ENCODE assay signal across 29 cellular contexts in the genomic region with DNA sequence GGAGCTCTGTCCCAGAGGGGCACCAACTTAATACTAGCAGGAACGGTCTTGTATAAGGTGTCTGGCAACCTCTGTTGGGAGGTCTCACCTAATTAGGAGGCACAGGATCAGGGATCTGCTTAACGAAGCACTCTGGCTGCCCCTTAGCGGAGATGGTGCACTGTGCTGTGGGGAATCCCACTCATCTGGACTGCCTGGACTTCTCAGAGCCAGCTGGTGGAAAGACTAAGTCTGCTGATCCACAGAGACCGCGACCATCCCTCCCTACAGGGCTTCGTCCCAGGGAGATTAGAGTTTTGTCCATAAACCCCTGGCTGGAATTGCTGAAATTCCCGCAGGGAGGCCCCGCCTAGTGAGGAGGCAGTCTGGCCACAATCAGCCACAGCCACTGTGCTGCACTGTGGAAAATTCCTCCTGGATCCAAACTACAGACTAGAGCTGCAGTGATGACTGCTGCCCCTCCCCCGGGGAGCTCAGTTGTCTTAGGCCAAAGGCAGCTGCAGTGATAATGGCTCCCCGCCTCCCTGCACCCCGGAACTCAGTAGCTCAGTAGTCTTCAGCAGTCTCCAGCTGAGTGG. TPM values are rescaled to one million over a fixed set of nuclear protein-coding genes. Genes with fewer than 3 reads are reported as not detected.
DNase-seq lines count a peak whose midpoint lies in the region; ATAC-seq, FAIRE-seq and TF ChIP-seq lines count a peak whose summit lies in the region.
"Had no signal": no experiment of that assay in that cellular context is flagged by ENCODE, and none has a peak within 500 bp of the region (broad histone marks: within the 10 kb centered on the region; RNA-seq: fewer than 3 reads in every experiment).

No MANE protein-coding gene starts in this region.

- no peak for TF ChIP-seq RAD21 in K562 (CRISPR knock-in tag; conservative IDR thresholded peaks at IDR 0.05 in 1 of 2, IDR thresholded peaks at IDR 0.05 in 1 of 2)

- no peak overlapping the region for H3K27ac ChIP-seq in cardiac muscle cell
- H3K27ac ChIP-seq in left ventricle myocardium inferior (replicated peaks): no peak overlapping the region
- H3K27ac ChIP-seq in K562 (ENCODE audit: extremely low read depth, low read depth, low read length): no peak overlapping the region
- H3K27ac ChIP-seq in smooth muscle cell (ENCODE audit: low read depth): peak overlapping the region; percentile 48
- H3K27ac ChIP-seq in OCI-LY7 (ENCODE audit: low read depth, low read length, poor library complexity, severe bottlenecking): no peak overlapping the region
- H3K27ac ChIP-seq: esophagus squamous epithelium, KMS-11, stomach, vagina had no signal

- POLR2A ChIA-PET in K562 (lab: Yijun Ruan, JAX) (interaction anchor here (0.9 to 1.1 kb wide), 3 partner anchors 9 to 12 kb away, joined by 3 to 4 read pairs (median 3); no protein-coding TSS in a partner anchor), OCI-LY7 (lab: Charles Lee) (no interaction called here)
- POLR2A ChIA-PET in activated CD4-positive, alpha-beta T cell treated with anti-CD3 and anti-CD28 coated beads for 36 hours (lab: Charles Lee): no interaction called here

- DNase-seq in cardiac muscle cell (ENCODE audit: low read depth in 1 of 2, low spot score in 1 of 2) (peak; percentile 7 to 55), left ventricle myocardium inferior (no peak), K562 (ENCODE audit: extremely low read depth in 1 of 4, low spot score in 3 of 4) (peak in 1 of 4 experiments; percentile 42), islet precursor cell (peak; percentile 92), smooth muscle cell (lab: John Stamatoyannopoulos, UW; ENCODE audit: unreplicated experiment) (peak; percentile 21), OCI-LY7 (ENCODE audit: low spot score) (no peak), HCEC 1CT (no peak)
- no peak for DNase-seq in activated CD4-positive, alpha-beta T cell treated with anti-CD3 and anti-CD28 coated beads for 36 hours
- DNase-seq: activated CD4-positive, CD25-positive, alpha-beta regulatory T cell; activated CD8-positive, alpha-beta memory T cell treated with anti-CD3 and anti-CD28 coated beads, Interleukin-2, amount 10 ng/mL, durations not matched to agents 7 days and 5 days; activated T-cell treated with anti-CD3 and anti-CD28 coated beads, Interleukin-2, amount 50 U/mL, for 4 hours; Calu3; DMS79 treated with DMSO at 0.1 percent for 48 hours; esophagus squamous epithelium; hippocampal formation; immature natural killer cell; left colon; NCI-H1417; NCI-H2029 treated with DMSO at 0.1 percent for 48 hours; NCI-H2227 treated with DMSO at 0.1 percent for 48 hours; posterior cingulate gyrus; right cardiac atrium; stimulated activated CD8-positive, alpha-beta memory T cell treated with anti-CD3 and anti-CD28 coated beads, Interleukin-4, amount 100 ng/mL, for 48 hours; stomach had no signal

- CTCF ChIA-PET in K562 (lab: Yijun Ruan, JAX; ENCODE audit: low intra/inter-chr PET ratio) (no interaction called here), OCI-LY7 (lab: Charles Lee; ENCODE audit: unreplicated experiment) (no interaction called here)
- CTCF ChIA-PET in activated CD4-positive, alpha-beta T cell treated with anti-CD3 and anti-CD28 coated beads for 36 hours (lab: Charles Lee): interaction anchor here (1.0 kb wide), 1 partner anchor 9 kb away, joined by 3 read pairs; no protein-coding TSS in a partner anchor

- H3K9me3 ChIP-seq in cardiac muscle cell (ENCODE audit: low read depth) (no peaks in the 10 kb centered on the region), left ventricle myocardium inferior (replicated peaks) (peaks cover 10% of the 10 kb centered on the region), K562 (replicated peaks; ENCODE audit: control insufficient read depth, insufficient read depth, low read depth, low read length) (no peaks in the 10 kb centered on the region), smooth muscle cell (replicated peaks; ENCODE audit: low read depth) (peaks cover 3% of the 10 kb centered on the region), OCI-LY7 (ENCODE audit: low read length) (no peaks in the 10 kb centered on the region)
- H3K9me3 ChIP-seq: esophagus squamous epithelium, vagina had no signal

- BruUV-seq in K562 (replicated peaks; lab: Mats Ljungman, UMichigan) (no TSS peak), OCI-LY7 (replicated peaks; lab: Mats Ljungman, UMichigan) (no TSS peak)

- H3K36me3 ChIP-seq in cardiac muscle cell (no peaks in the 10 kb centered on the region), left ventricle myocardium inferior (no peaks in the 10 kb centered on the region), K562 (ENCODE audit: control insufficient read depth, insufficient read depth, low read length) (no peaks in the 10 kb centered on the region), smooth muscle cell (ENCODE audit: low read depth) (no peaks in the 10 kb centered on the region), OCI-LY7 (ENCODE audit: insufficient read depth, low read length) (no peaks in the 10 kb centered on the region)
- H3K36me3 ChIP-seq: esophagus squamous epithelium, stomach, vagina had no signal

- no peaks in the 10 kb centered on the region for H3K9me1 ChIP-seq in K562 (ENCODE audit: control insufficient read depth, insufficient read depth, low read length)

- no peak overlapping the region for H3K4me3 Mint-ChIP-seq in activated CD4-positive, alpha-beta T cell treated with anti-CD3 and anti-CD28 coated beads for 36 hours
- H3K4me3 Mint-ChIP-seq: activated CD8-positive, alpha-beta memory T cell treated with anti-CD3 and anti-CD28 coated beads, Interleukin-2, amount 10 ng/mL, durations not matched to agents 7 days and 5 days; activated T-cell treated with anti-CD3 and anti-CD28 coated beads, Interleukin-2, amount 50 U/mL, for 4 hours; immature natural killer cell had no signal

- H3K27me3 ChIP-seq in cardiac muscle cell (no peaks in the 10 kb centered on the region), left ventricle myocardium inferior (ENCODE audit: low read depth) (peaks cover 11% of the 10 kb centered on the region), K562 (ENCODE audit: control insufficient read depth in 2 of 2, insufficient read depth in 2 of 2, low read length in 2 of 2) (peaks cover 0 to 2% of the 10 kb centered on the region in 2 experiments; a peak in 1 of 5 replicates), smooth muscle cell (ENCODE audit: low read depth) (no peaks in the 10 kb centered on the region)
- H3K27me3 ChIP-seq: esophagus squamous epithelium, stomach, vagina had no signal

- TF ChIP-seq CTCF in cardiac muscle cell (IDR thresholded peaks at IDR 0.05; ENCODE audit: low read depth, low read length) (no peak), left ventricle myocardium inferior (IDR thresholded peaks at IDR 0.05; ENCODE audit: borderline replicate concordance) (no peak), K562 (IDR thresholded peaks at IDR 0.05 in 2 of 3, conservative IDR thresholded peaks at IDR 0.05 in 1 of 3; ENCODE audit: insufficient read depth in 2 of 3, low read depth in 1 of 3, low read length in 3 of 3) (no peak), smooth muscle cell (IDR thresholded peaks at IDR 0.05; ENCODE audit: borderline replicate concordance, insufficient read depth, poor library complexity, severe bottlenecking) (no peak), OCI-LY7 (conservative IDR thresholded peaks at IDR 0.05; ENCODE audit: low read length) (no peak)

- H4K20me1 ChIP-seq in K562 (replicated peaks; ENCODE audit: control insufficient read depth, insufficient read depth, low read length) (no peaks in the 10 kb centered on the region), smooth muscle cell (ENCODE audit: low read depth) (no peaks in the 10 kb centered on the region), OCI-LY7 (ENCODE audit: insufficient read depth, low read length) (no peaks in the 10 kb centered on the region)

- FAIRE-seq in K562 (lab: Jason Lieb, UNC): no peak
- FAIRE-seq: A204.1, frontal cortex, H54 had no signal

- H3K27ac Mint-ChIP-seq in activated CD4-positive, alpha-beta T cell treated with anti-CD3 and anti-CD28 coated beads for 36 hours: no peak overlapping the region
- H3K27ac Mint-ChIP-seq: activated CD8-positive, alpha-beta memory T cell treated with anti-CD3 and anti-CD28 coated beads, Interleukin-2, amount 10 ng/mL, durations not matched to agents 7 days and 5 days; immature natural killer cell had no signal

- H3F3A ChIP-seq in smooth muscle cell (ENCODE audit: low read depth): no peaks in the 10 kb centered on the region

- ATAC-seq in K562: peak; percentile 74
- no peak for ATAC-seq in activated CD4-positive, alpha-beta T cell treated with anti-CD3 and anti-CD28 coated beads for 36 hours
- ATAC-seq: activated CD8-positive, alpha-beta memory T cell treated with anti-CD3 and anti-CD28 coated beads, Interleukin-2, amount 10 ng/mL, durations not matched to agents 7 days and 5 days; activated T-cell treated with anti-CD3 and anti-CD28 coated beads, Interleukin-2, amount 50 U/mL, for 4 hours; left colon; right cardiac atrium had no signal

- H3K9ac ChIP-seq in K562 (ENCODE audit: insufficient read depth in 1 of 2, low read depth in 2 of 2, low read length in 2 of 2) (peak overlapping the region in 1 of 2 experiments; percentile 38; a peak in 1 of 4 replicates), smooth muscle cell (ENCODE audit: low read depth) (no peak overlapping the region)
- H3K9ac ChIP-seq: KMS-11 had no signal

- H3K4me3 ChIP-seq in cardiac muscle cell (no peak overlapping the region), left ventricle myocardium inferior (no peak overlapping the region), K562 (no peak overlapping the region), smooth muscle cell (no peak overlapping the region), OCI-LY7 (ENCODE audit: low read depth, low read length, poor library complexity, severe bottlenecking) (no peak overlapping the region)
- H3K4me3 ChIP-seq: esophagus squamous epithelium, stomach, vagina had no signal

- H3K79me2 ChIP-seq in K562 (ENCODE audit: control insufficient read depth, insufficient read depth, low read length): no peaks in the 10 kb centered on the region
- no peaks in the 10 kb centered on the region for H3K79me2 ChIP-seq in smooth muscle cell (ENCODE audit: low read depth)
- no peaks in the 10 kb centered on the region for H3K79me2 ChIP-seq in OCI-LY7 (ENCODE audit: insufficient read depth, low read depth, low read length)

- peaks cover 6% of the 10 kb centered on the region for H3K36me3 Mint-ChIP-seq in activated CD4-positive, alpha-beta T cell treated with anti-CD3 and anti-CD28 coated beads for 36 hours (ENCODE audit: low read depth)

- H3K4me1 Mint-ChIP-seq in activated CD4-positive, alpha-beta T cell treated with anti-CD3 and anti-CD28 coated beads for 36 hours: no peaks in the 10 kb centered on the region
- H3K4me1 Mint-ChIP-seq: activated CD8-positive, alpha-beta memory T cell treated with anti-CD3 and anti-CD28 coated beads, Interleukin-2, amount 10 ng/mL, durations not matched to agents 7 days and 5 days; immature natural killer cell had no signal

- WGBS in K562 (ENCODE audit: insufficient coverage, low coverage, missing lambda C conversion rate): 32% methylated on average over 11 of the region's 11 CpGs
- 29% methylated on average over 11 of the region's 11 CpGs for WGBS in smooth muscle cell (ENCODE audit: low lambda C conversion rate)

- peaks cover 6% of the 10 kb centered on the region for H3K9me3 Mint-ChIP-seq in activated CD4-positive, alpha-beta T cell treated with anti-CD3 and anti-CD28 coated beads for 36 hours (ENCODE audit: low read depth)

- H3K4me1 ChIP-seq in cardiac muscle cell (ENCODE audit: low read depth): no peaks in the 10 kb centered on the region
- no peaks in the 10 kb centered on the region for H3K4me1 ChIP-seq in left ventricle myocardium inferior
- H3K4me1 ChIP-seq in K562 (replicated peaks in 1 of 2; ENCODE audit: control insufficient read depth in 2 of 2, insufficient read depth in 2 of 2, low read length in 2 of 2): peaks cover 0 to 5% of the 10 kb centered on the region in 2 experiments; a peak in 3 of 5 replicates
- no peaks in the 10 kb centered on the region for H3K4me1 ChIP-seq in smooth muscle cell (ENCODE audit: low read depth)
- no peaks in the 10 kb centered on the region for H3K4me1 ChIP-seq in OCI-LY7 (ENCODE audit: insufficient read depth, low read length, poor library complexity, severe bottlenecking)
- H3K4me1 ChIP-seq: esophagus squamous epithelium, stomach, vagina had no signal

- H2AFZ ChIP-seq in K562 (ENCODE audit: low read depth, low read length) (peak overlapping the region; percentile 91), smooth muscle cell (ENCODE audit: low read depth) (no peak overlapping the region), OCI-LY7 (ENCODE audit: low read length) (no peak overlapping the region)

- H3K27me3 Mint-ChIP-seq in activated CD4-positive, alpha-beta T cell treated with anti-CD3 and anti-CD28 coated beads for 36 hours: peaks cover 11% of the 10 kb centered on the region

- intact Hi-C loops in left ventricle myocardium inferior (cut with micrococcal nuclease): no loop called here
- intact Hi-C loops in K562 (cut with micrococcal nuclease): no loop called here
- intact Hi-C loops in activated CD4-positive, alpha-beta T cell treated with anti-CD3 and anti-CD28 coated beads for 36 hours (cut with DNase I, micrococcal nuclease): no loop called here
- intact Hi-C loops in OCI-LY7 (cut with micrococcal nuclease; ENCODE audit: unreplicated experiment): no loop called here

- no peak for TF ChIP-seq EP300 in K562 (IDR thresholded peaks at IDR 0.05; ENCODE audit: low read length)

- H3K4me2 ChIP-seq in K562 (ENCODE audit: insufficient read depth, low read length) (no peak overlapping the region; the same call in 1 of the 2 replicates), smooth muscle cell (peak overlapping the region; percentile 67), OCI-LY7 (ENCODE audit: low read length) (no peak overlapping the region)
- H3K4me2 ChIP-seq: KMS-11 had no signal

- no peak for TF ChIP-seq POLR2A in K562 (conservative IDR thresholded peaks at IDR 0.05)

- H3K9me2 ChIP-seq in OCI-LY7 (ENCODE audit: insufficient read depth, low read length): no peaks in the 10 kb centered on the region

- in situ Hi-C loops in K562 (cut with MboI): no loop called here

RNA-seq across cellular contexts. Expression of gene ZCCHC4, which starts 22.0 kb away (rescaled TPM):
- 10.6 and 11.4 TPM in 2 replicates for total RNA-seq in cardiac muscle cell
- 8.9 and 11.2 TPM in 2 replicates for polyA plus RNA-seq in cardiac muscle cell
- 8.7 TPM for total RNA-seq in left ventricle myocardium inferior
- total RNA-seq in K562 (2011; cell fraction: chromatin; rRNA removed; ENCODE audit: low replicate concordance): 29.2 and 64.5 TPM in 2 replicates
- total RNA-seq in K562 (2011; cell fraction: nucleolus; rRNA removed): 13.8 and 20.3 TPM in 2 replicates
- 34.8 and 59.5 TPM in 2 replicates for total RNA-seq in K562 (2011; cell fraction: nucleoplasm; rRNA removed)
- 12.9 and 14.0 TPM in 2 replicates for total RNA-seq in K562 (2014; rRNA removed)
- 20.5 and 21.3 TPM in 2 replicates for total RNA-seq in K562 (2014; rRNA removed; fragmentation: Illumina TruSeq; extraction: Trizol)
- 18.1 and 19.0 TPM in 2 replicates for total RNA-seq in K562 (2015; rRNA removed; fragmentation: Illumina TruSeq; extraction: Trizol)
- 13.6 and 14.3 TPM in 2 replicates for total RNA-seq in K562 (2021)
- 20.4 and 26.1 TPM in 2 replicates for polyA plus RNA-seq in K562 (2011; rRNA removed)
- polyA plus RNA-seq in K562 (2011; cell fraction: cytosol; rRNA removed): 6.8 and 13.3 TPM in 2 replicates
- polyA plus RNA-seq in K562 (2011; cell fraction: nucleus; rRNA removed): 16.1 and 17.8 TPM in 2 replicates
- polyA plus RNA-seq in K562 (2012): 8.6 and 9.2 TPM in 2 replicates
- polyA plus RNA-seq in K562 (2014; fragmentation: Illumina TruSeq; extraction: Trizol): 16.4 and 17.6 TPM in 2 replicates
- 1 to 10 TPM; 5.3 to 7.9 TPM for polyA plus RNA-seq in K562 (2014; fragmentation: Nextera tagmentation; extraction: Ambion mirVana)
- 14.3 and 15.2 TPM in 2 replicates for polyA plus RNA-seq in K562 (2014; rRNA removed)
- 29.0 and 31.1 TPM in 2 replicates for polyA minus RNA-seq in K562 (2011; rRNA and poly(A)+ RNA removed)
- 11.5 and 12.4 TPM in 2 replicates for polyA minus RNA-seq in K562 (2011; cell fraction: cytosol; rRNA and poly(A)+ RNA removed)
- 25.6 and 45.3 TPM in 2 replicates for polyA minus RNA-seq in K562 (2011; cell fraction: nucleus; rRNA and poly(A)+ RNA removed)
- 11.9 and 13.4 TPM in 2 replicates for total RNA-seq in smooth muscle cell
- polyA plus RNA-seq in smooth muscle cell: 12.0 and 14.1 TPM in 2 replicates
- 10 to 100 TPM; 11.7 to 12.3 TPM for total RNA-seq in activated CD4-positive, alpha-beta T cell treated with anti-CD3 and anti-CD28 coated beads for 36 hours
- 12.4 and 14.9 TPM in 2 replicates for total RNA-seq in OCI-LY7 (2014; rRNA removed; shearing (Covaris generic))
- total RNA-seq in OCI-LY7 (2022): 15.2 and 15.5 TPM in 2 replicates

RNA-seq across cellular contexts. Expression of gene PI4K2B, which starts 56.7 kb away (rescaled TPM):
- 6.5 and 7.4 TPM in 2 replicates for total RNA-seq in cardiac muscle cell
- polyA plus RNA-seq in cardiac muscle cell: 3.3 and 5.5 TPM in 2 replicates
- 2.3 TPM for total RNA-seq in left ventricle myocardium inferior
- 4.1 and 14.0 TPM in 2 replicates for total RNA-seq in K562 (2011; cell fraction: chromatin; rRNA removed; ENCODE audit: low replicate concordance)
- total RNA-seq in K562 (2011; cell fraction: nucleolus; rRNA removed): 3.5 and 4.5 TPM in 2 replicates
- total RNA-seq in K562 (2011; cell fraction: nucleoplasm; rRNA removed): 6.3 and 8.2 TPM in 2 replicates
- total RNA-seq in K562 (2014; rRNA removed): 16.8 and 19.7 TPM in 2 replicates
- total RNA-seq in K562 (2014; rRNA removed; fragmentation: Illumina TruSeq; extraction: Trizol): 21.4 and 26.5 TPM in 2 replicates
- 15.0 and 16.1 TPM in 2 replicates for total RNA-seq in K562 (2015; rRNA removed; fragmentation: Illumina TruSeq; extraction: Trizol)
- total RNA-seq in K562 (2021): 14.2 and 17.4 TPM in 2 replicates
- 14.3 and 18.6 TPM in 2 replicates for polyA plus RNA-seq in K562 (2011; rRNA removed)
- 3.0 and 4.8 TPM in 2 replicates for polyA plus RNA-seq in K562 (2011; cell fraction: cytosol; rRNA removed)
- polyA plus RNA-seq in K562 (2011; cell fraction: nucleus; rRNA removed): 5.3 and 6.3 TPM in 2 replicates
- 10.9 and 12.6 TPM in 2 replicates for polyA plus RNA-seq in K562 (2012)
- 12.4 and 12.8 TPM in 2 replicates for polyA plus RNA-seq in K562 (2014; fragmentation: Illumina TruSeq; extraction: Trizol)
- 1 to 10 TPM; 4.5 to 5.4 TPM for polyA plus RNA-seq in K562 (2014; fragmentation: Nextera tagmentation; extraction: Ambion mirVana)
- 13.4 and 16.5 TPM in 2 replicates for polyA plus RNA-seq in K562 (2014; rRNA removed)
- 9.7 and 11.4 TPM in 2 replicates for polyA minus RNA-seq in K562 (2011; rRNA and poly(A)+ RNA removed)
- polyA minus RNA-seq in K562 (2011; cell fraction: cytosol; rRNA and poly(A)+ RNA removed): 4.0 and 6.8 TPM in 2 replicates
- 4.4 and 7.6 TPM in 2 replicates for polyA minus RNA-seq in K562 (2011; cell fraction: nucleus; rRNA and poly(A)+ RNA removed)
- 21.6 and 29.2 TPM in 2 replicates for total RNA-seq in smooth muscle cell
- 9.6 and 10.8 TPM in 2 replicates for polyA plus RNA-seq in smooth muscle cell
- 10 to 100 TPM; 21.2 to 38.4 TPM for total RNA-seq in activated CD4-positive, alpha-beta T cell treated with anti-CD3 and anti-CD28 coated beads for 36 hours
- total RNA-seq in OCI-LY7 (2014; rRNA removed; shearing (Covaris generic)): 40.4 and 40.7 TPM in 2 replicates
- total RNA-seq in OCI-LY7 (2022): 41.6 and 42.0 TPM in 2 replicates

Comparison
In these comparisons a context has a peak if more than half of its experiments do, and no peak if none do; other contexts are left out.
1. DNase-seq: peak in cardiac muscle cell (2 of 2), islet precursor cell (single experiment) and smooth muscle cell (single experiment); none in left ventricle myocardium inferior (single experiment), activated CD4-positive, alpha-beta T cell treated with anti-CD3 and anti-CD28 coated beads for 36 hours (single experiment), OCI-LY7 (single experiment) and HCEC 1CT (single experiment).